In genomic region chr13:49443689-49444516, GRCh38 we compare ENCODE assay signal across 8 cellular contexts. TPM values are rescaled to one million over a fixed set of nuclear protein-coding genes. Genes with fewer than 3 reads are reported as not detected.
DNase-seq lines count a peak whose midpoint lies in the region.

Gene CAB39L (minus strand): TSS chr13:49444064. CDS start chr13:49382910, 61,154 bp downstream.
Gene SETDB2 (plus strand): TSS chr13:49444274. CDS start chr13:49451894, 7,620 bp downstream.

- peak within 1 kb of the TSS; percentile 70 to 89 (median 80) for H3K9ac ChIP-seq in subcutaneous abdominal adipose tissue (ENCODE audit: low read length in 5 of 5)

- peak within 1 kb of the TSS; percentile 86 for H3K27ac ChIP-seq in subcutaneous abdominal adipose tissue (ENCODE audit: low read depth, low read length)

- peak within 1 kb of the TSS; percentile 79 for H2AFZ ChIP-seq in neuron (ENCODE audit: low read depth, low read length)

- H3K27me3 ChIP-seq in HAP-1 (ENCODE audit: low read depth): no peaks in the 10 kb centered on the region
- H3K27me3 ChIP-seq in MG63: no peaks in the 10 kb centered on the region
- H3K27me3 ChIP-seq in neuron (ENCODE audit: insufficient read depth, low read length): no peaks in the 10 kb centered on the region
- H3K27me3 ChIP-seq in subcutaneous abdominal adipose tissue (ENCODE audit: control insufficient read depth in 5 of 5, insufficient read depth in 4 of 5, low read length in 5 of 5): no peaks in the 10 kb centered on the region

- H3K4me3 ChIP-seq in HAP-1 (peak within 1 kb of the TSS; percentile 65), MG63 (peak within 1 kb of the TSS; percentile 71), neuron (ENCODE audit: low read length) (peak within 1 kb of the TSS; percentile 77), subcutaneous abdominal adipose tissue (ENCODE audit: low read depth in 1 of 5, low read length in 5 of 5) (peak within 1 kb of the TSS; percentile 87 to 98 (median 96))

- in situ Hi-C loops in HAP-1 (cut with MboI; ENCODE audit: low sequenced_read_pairs): no loop called here

- H3K36me3 ChIP-seq in HAP-1 (replicated peaks) (no peaks in the 10 kb centered on the region), MG63 (no peaks in the 10 kb centered on the region; the same call in 1 of the 2 replicates), neuron (ENCODE audit: insufficient read depth, low read length) (no peaks in the 10 kb centered on the region), subcutaneous abdominal adipose tissue (ENCODE audit: control insufficient read depth in 5 of 5, insufficient read depth in 5 of 5, low read length in 5 of 5) (no peaks in the 10 kb centered on the region)

- H3K4me1 ChIP-seq in HAP-1 (peaks cover 22% of the 10 kb centered on the region), neuron (ENCODE audit: insufficient read depth, low read length) (peaks cover 10% of the 10 kb centered on the region), subcutaneous abdominal adipose tissue (ENCODE audit: control insufficient read depth in 5 of 5, insufficient read depth in 5 of 5, low read length in 5 of 5) (peaks cover 0 to 26% (median 18%) of the 10 kb centered on the region in 5 donors)

- DNase-seq in GDM1 (lab: John Stamatoyannopoulos, UW) (peak; percentile 100), HAP-1 (ENCODE audit: low spot score in 2 of 2) (peak; percentile 97 to 99), MG63 (peak; percentile 99), SIG-M5 treated with dmso at 0.1 percent for 504 hours (lab: John Stamatoyannopoulos, UW; ENCODE audit: unreplicated experiment) (peak; percentile 98), foreskin melanocyte (peak; percentile 99)
- DNase-seq in activated naive CD4-positive, alpha-beta T cell treated with Interleukin-2 at 50 U/mL for 16 hours: peak; percentile 99

- no peaks in the 10 kb centered on the region for H3K9me3 ChIP-seq in HAP-1
- H3K9me3 ChIP-seq in MG63: no peaks in the 10 kb centered on the region
- no peaks in the 10 kb centered on the region for H3K9me3 ChIP-seq in neuron (ENCODE audit: low read length)
- no peaks in the 10 kb centered on the region for H3K9me3 ChIP-seq in subcutaneous abdominal adipose tissue (ENCODE audit: control insufficient read depth in 5 of 5, low read length in 5 of 5)

RNA-seq across cellular contexts. Expression of gene CAB39L, which starts in this region (rescaled TPM):
- 5.4 and 11.6 TPM in 2 replicates for total RNA-seq in MG63 (2014; rRNA removed; shearing (Covaris generic); ENCODE audit: low replicate concordance)

RNA-seq across cellular contexts. Expression of gene SETDB2, which starts in this region (rescaled TPM):
- 1.6 and 4.9 TPM in 2 replicates for total RNA-seq in MG63 (2014; rRNA removed; shearing (Covaris generic); ENCODE audit: low replicate concordance)

Comparison
In these comparisons a context has a peak if more than half of its experiments do, and no peak if none do; other contexts are left out.
1. Peak in every context shown above with its lines: DNase-seq, H3K4me3 ChIP-seq and H3K27ac ChIP-seq.